In the genomic region with DNA sequence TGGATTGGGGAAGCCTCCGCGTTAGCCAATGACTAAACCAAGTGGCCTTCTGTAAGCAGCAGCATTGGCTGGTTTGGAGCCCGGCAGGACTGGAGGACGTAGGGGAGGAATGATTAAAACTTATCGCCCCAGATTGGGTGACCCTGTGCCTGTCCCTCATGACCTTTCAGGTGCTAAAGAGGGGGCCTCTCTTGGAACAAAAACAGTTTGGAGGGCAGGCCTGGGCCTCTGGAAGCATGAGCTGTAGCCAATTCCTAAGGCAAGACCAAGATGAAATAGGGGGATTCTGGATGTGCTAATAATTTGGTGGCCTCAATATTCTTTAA, we compare ENCODE assay signal across 8 cellular contexts. TPM values are rescaled to one million over a fixed set of nuclear protein-coding genes. Genes with fewer than 3 reads are reported as not detected.
DNase-seq lines count a peak whose midpoint lies in the region; ATAC-seq, FAIRE-seq and TF ChIP-seq lines count a peak whose summit lies in the region.

No MANE protein-coding gene starts in this region.

- in situ Hi-C loops in GM13977 (cut with MboI; ENCODE audit: low pct_unique_long_range_greater_than_20kb, low sequenced_read_pairs, unreplicated experiment) = no loop called here

- intact Hi-C loops in Calu3 (cut with micrococcal nuclease; ENCODE audit: unreplicated experiment) = no loop called here
- intact Hi-C loops in pancreas (cut with DNase I) = no loop called here

- H3K4me3 ChIP-seq in NB4 (ENCODE audit: low read depth, low read length) (no peak overlapping the region), pancreas (peak overlapping the region in 3 of 4 donors; percentile 19 to 61 (median 57))

- WGBS in pancreas, 2 donors = 8 to 11% methylated on average over 5 of the region's 5 CpGs

- peak overlapping the region; percentile 77 for H3K4me3 Mint-ChIP-seq in Calu3 (ENCODE audit: low read depth, unreplicated experiment)

- no peaks in the 10 kb centered on the region for H3K9me3 ChIP-seq in pancreas

- peak in 1 of 4 donors; percentile 73 for ATAC-seq in pancreas
- no peak for ATAC-seq in GM19351 (IDR thresholded peaks at IDR 0.05; ENCODE audit: unreplicated experiment)
- no peak for ATAC-seq in GM21447 (IDR thresholded peaks at IDR 0.05; ENCODE audit: unreplicated experiment)

- no peak for TF ChIP-seq CTCF in Calu3 (IDR thresholded peaks at IDR 0.05; ENCODE audit: unreplicated experiment)
- no peak for TF ChIP-seq CTCF in NB4 (IDR thresholded peaks at IDR 0.05; ENCODE audit: low read depth, low read length)
- no peak for TF ChIP-seq CTCF in pancreas (IDR thresholded peaks at IDR 0.05)
- TF ChIP-seq CTCF in GM13977 (IDR thresholded peaks at IDR 0.05; ENCODE audit: extremely low read depth, insufficient read depth, missing control alignments) = no peak

- no peak overlapping the region for H3K27ac Mint-ChIP-seq in Calu3 (ENCODE audit: unreplicated experiment)

- H3K27me3 Mint-ChIP-seq in Calu3 (ENCODE audit: unreplicated experiment) = peaks cover 20% of the 10 kb centered on the region

- peaks cover 18% of the 10 kb centered on the region for H3K36me3 Mint-ChIP-seq in Calu3 (ENCODE audit: insufficient read depth, unreplicated experiment)

- no peak for DNase-seq in Calu3
- peak; percentile 76 for DNase-seq in NB4 (ENCODE audit: low read depth)
- DNase-seq in fibroblast of gingiva (ENCODE audit: low read depth) = peak; percentile 74
- peak in 2 of 6 donors; percentile 61 to 74 for DNase-seq in pancreas
- no peak for DNase-seq in NCI-H128 (lab: John Stamatoyannopoulos, UW; ENCODE audit: unreplicated experiment)
- DNase-seq in GM13977 (ENCODE audit: low spot score) = no peak

- peak overlapping the region; percentile 19 to 76 (median 54) for H3K27ac ChIP-seq in pancreas

- no peaks in the 10 kb centered on the region for H3K36me3 ChIP-seq in pancreas

- H3K27me3 ChIP-seq in pancreas = no peaks in the 10 kb centered on the region

- TF ChIP-seq POLR2A in NB4 (IDR thresholded peaks at IDR 0.05; ENCODE audit: extremely low read depth, insufficient read length) = no peak

- no peak for FAIRE-seq in pancreas (lab: Jason Lieb, UNC)

- H3K9me3 Mint-ChIP-seq in Calu3 (ENCODE audit: low read depth, unreplicated experiment) = no peaks in the 10 kb centered on the region

- peaks cover 19 to 27% (median 20%) of the 10 kb centered on the region in 3 donors for H3K4me1 ChIP-seq in pancreas

- BruUV-seq in Calu3 (replicated peaks; lab: Mats Ljungman, UMichigan) = no TSS peak

- CTCF ChIA-PET in Calu3 (lab: Charles Lee) = interaction anchor here (1.4 kb wide), 1 partner anchor 10 kb away, joined by 4 read pairs; no protein-coding TSS in a partner anchor

- H3K4me1 Mint-ChIP-seq in Calu3 (ENCODE audit: low read depth, unreplicated experiment) = no peaks in the 10 kb centered on the region

RNA-seq across cellular contexts. Expression of a gene that starts 1.4 kb away (rescaled TPM):
- 1.4 and 3.9 TPM in 2 replicates for total RNA-seq in Calu3 (2022)
- 10 to 100 TPM in 1 of 6 donors, 1 to 10 TPM in 5; 4.5 to 11.1 (median 5.6) TPM for total RNA-seq in pancreas
- polyA plus RNA-seq in pancreas = 10 to 100 TPM; 18.6 to 25.9 TPM

Comparison
In these comparisons a context has a peak if more than half of its experiments do, and no peak if none do; other contexts are left out.
1. DNase-seq: peak in NB4 (single experiment) and fibroblast of gingiva (single experiment); none in Calu3 (single experiment), NCI-H128 (single experiment) and GM13977 (single experiment).